13 cellular contexts compared by ENCODE assay signal in the genomic region with DNA sequence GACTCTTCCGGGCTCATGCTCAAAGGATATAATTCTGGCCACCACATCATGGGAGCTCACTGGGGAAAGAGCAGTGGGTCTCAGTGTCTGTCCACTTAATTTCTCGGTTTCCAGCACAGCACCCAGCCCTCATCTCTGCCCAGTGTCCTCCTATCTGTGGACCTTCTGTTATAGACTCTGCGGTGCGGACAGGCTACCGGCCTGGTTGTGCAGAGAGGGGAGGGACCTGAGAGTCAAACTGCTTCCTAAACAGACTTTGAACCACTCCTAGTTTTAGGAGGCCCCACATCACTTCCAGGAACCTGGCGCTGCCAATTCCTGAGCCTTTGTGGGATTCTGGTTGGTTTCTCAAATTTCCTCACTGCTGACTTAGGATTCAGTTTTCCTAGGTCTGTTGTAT. TPM values are rescaled to one million over a fixed set of nuclear protein-coding genes. Genes with fewer than 3 reads are reported as not detected.
DNase-seq lines count a peak whose midpoint lies in the region; ATAC-seq and TF ChIP-seq lines count a peak whose summit lies in the region.
"Had no signal": no experiment of that assay in that cellular context is flagged by ENCODE, and none has a peak within 500 bp of the region (broad histone marks: within the 10 kb centered on the region; RNA-seq: fewer than 3 reads in every experiment).

No MANE protein-coding gene starts in this region.

- H4K91ac ChIP-seq in neuronal stem cell (ENCODE audit: low read depth, low read length, poor library complexity), result no peak overlapping the region

- no peaks in the 10 kb centered on the region for H3K79me1 ChIP-seq in neuronal stem cell (ENCODE audit: low read depth, low read length)

- H3K4me2 ChIP-seq in neuronal stem cell (ENCODE audit: insufficient read depth, low read length, poor library complexity, severe bottlenecking), result no peak overlapping the region

- H3K23ac ChIP-seq in neuronal stem cell (ENCODE audit: low read depth, low read length, poor library complexity), result no peak overlapping the region

- no peaks in the 10 kb centered on the region for H3K27me3 Mint-ChIP-seq in effector memory CD8-positive, alpha-beta T cell
- H3K27me3 Mint-ChIP-seq: activated B cell treated with CpG ODN at 0.5 μM for 24 hours, brain had no signal

- peak overlapping the region in 1 of 2 donors; percentile 73 for H3K4me3 Mint-ChIP-seq in effector memory CD8-positive, alpha-beta T cell
- H3K4me3 Mint-ChIP-seq: activated B cell treated with CpG ODN at 0.5 μM for 24 hours, brain had no signal

- H4K8ac ChIP-seq in neuronal stem cell (ENCODE audit: low read depth, low read length), result no peak overlapping the region

- H3K36me3 Mint-ChIP-seq in effector memory CD8-positive, alpha-beta T cell (ENCODE audit: insufficient read depth), result peaks cover 17% of the 10 kb centered on the region
- H3K36me3 Mint-ChIP-seq: brain had no signal

- H3K9me3 ChIP-seq in HUES48 (ENCODE audit: control insufficient read depth, insufficient read depth, low read length) (no peaks in the 10 kb centered on the region), neuronal stem cell (replicated peaks in 1 of 2; ENCODE audit: control insufficient read depth in 2 of 2, insufficient read depth in 1 of 2, low read depth in 1 of 2, low read length in 2 of 2) (no peaks in the 10 kb centered on the region)

- H2BK120ac ChIP-seq in neuronal stem cell (ENCODE audit: low read depth, low read length), result no peak overlapping the region

- no CpG with 5 or more reads among the region's 6 CpGs for WGBS in neuronal stem cell (ENCODE audit: extremely low coverage in 2 of 2, insufficient read length in 2 of 2, insufficient replicate concordance in 1 of 2), 2 donors

- H3K18ac ChIP-seq in neuronal stem cell (ENCODE audit: low read length), result peak overlapping the region; percentile 42

- H2BK5ac ChIP-seq in neuronal stem cell (ENCODE audit: low read length), result no peak overlapping the region

- no peak overlapping the region for H2AK5ac ChIP-seq in neuronal stem cell (ENCODE audit: low read depth, low read length)

- H3K36me3 ChIP-seq in HUES48 (ENCODE audit: control insufficient read depth, insufficient read depth, low read length), result no peaks in the 10 kb centered on the region
- H3K36me3 ChIP-seq in neuronal stem cell (replicated peaks in 1 of 2; ENCODE audit: control insufficient read depth in 2 of 2, insufficient read depth in 2 of 2, low read length in 2 of 2), result no peaks in the 10 kb centered on the region

- no peak overlapping the region for H2BK12ac ChIP-seq in neuronal stem cell (ENCODE audit: low read length)

- peak overlapping the region; percentile 42 for H2AFZ ChIP-seq in neuronal stem cell (ENCODE audit: low read length)

- no peak overlapping the region for H2BK15ac ChIP-seq in neuronal stem cell (ENCODE audit: low read length)

- H3K4me3 ChIP-seq in HUES48 (ENCODE audit: low read depth, low read length), result no peak overlapping the region
- H3K4me3 ChIP-seq in neuronal stem cell (ENCODE audit: low read length in 2 of 2), result no peak overlapping the region

- H3K27ac ChIP-seq in HUES48 (ENCODE audit: low read depth, low read length), result peak overlapping the region; percentile 68
- no peak overlapping the region for H3K27ac ChIP-seq in neuronal stem cell (replicated peaks; ENCODE audit: low read length)
- H3K27ac ChIP-seq: 22Rv1 had no signal

- H3K4me1 Mint-ChIP-seq in effector memory CD8-positive, alpha-beta T cell (ENCODE audit: low read depth in 2 of 2), result peaks cover 41 to 60% of the 10 kb centered on the region in 2 donors
- H3K4me1 Mint-ChIP-seq: brain had no signal

- peak overlapping the region; percentile 92 to 97 for H3K27ac Mint-ChIP-seq in effector memory CD8-positive, alpha-beta T cell
- H3K27ac Mint-ChIP-seq: activated B cell treated with CpG ODN at 0.5 μM for 24 hours, brain had no signal

- no peak overlapping the region for H3K4ac ChIP-seq in neuronal stem cell (ENCODE audit: low read length)

- no peak for ATAC-seq in effector memory CD8-positive, alpha-beta T cell (replicated peaks)
- no peak for ATAC-seq in HG02973 (IDR thresholded peaks at IDR 0.05; ENCODE audit: unreplicated experiment)
- no peak for ATAC-seq in GM21576 (IDR thresholded peaks at IDR 0.05; ENCODE audit: unreplicated experiment)
- ATAC-seq: activated T-cell treated with anti-CD3 and anti-CD28 coated beads, Interleukin-2, amount 50 U/mL, for 72 hours had no signal

- H3K4me1 ChIP-seq in HUES48 (ENCODE audit: control insufficient read depth, insufficient read depth, low read length) (peaks cover 11% of the 10 kb centered on the region; the same call in 1 of the 2 replicates), neuronal stem cell (ENCODE audit: control insufficient read depth in 2 of 2, insufficient read depth in 1 of 2, low read depth in 1 of 2, low read length in 2 of 2) (peaks cover 3 to 7% of the 10 kb centered on the region in 2 donors)

- H3K27me3 ChIP-seq in HUES48 (ENCODE audit: control insufficient read depth, insufficient read depth, low read length), result no peaks in the 10 kb centered on the region
- H3K27me3 ChIP-seq in neuronal stem cell (ENCODE audit: control insufficient read depth in 3 of 3, insufficient read depth in 3 of 3, low read depth in 1 of 3, low read length in 3 of 3), result peaks cover 0 to 1% (median 0%) of the 10 kb centered on the region in 3 experiments

- H3K9me3 Mint-ChIP-seq in effector memory CD8-positive, alpha-beta T cell, result no peaks in the 10 kb centered on the region
- H3K9me3 Mint-ChIP-seq: activated B cell treated with CpG ODN at 0.5 μM for 24 hours had no signal

- H3K14ac ChIP-seq in neuronal stem cell (ENCODE audit: low read length), result no peak overlapping the region

- DNase-seq in DMS 273 (lab: John Stamatoyannopoulos, UW; ENCODE audit: unreplicated experiment) (peak; percentile 73), DMS 273 treated with DMSO at 0.1 percent for 48 hours (lab: John Stamatoyannopoulos, UW) (no peak), neuronal stem cell (ENCODE audit: low spot score) (no peak), GM20000 (ENCODE audit: low spot score) (no peak)
- DNase-seq in effector memory CD8-positive, alpha-beta T cell, result no peak
- DNase-seq: activated B cell treated with CpG ODN at 0.5 μM for 24 hours; activated T-cell treated with anti-CD3 and anti-CD28 coated beads, Interleukin-2, amount 50 U/mL, for 72 hours; effector CD4-positive, alpha-beta T cell had no signal

- no peak for TF ChIP-seq CTCF in GM20000 (IDR thresholded peaks at IDR 0.05; ENCODE audit: extremely low read depth, missing control alignments)

- H3K9ac ChIP-seq in HUES48 (ENCODE audit: low read depth, low read length) (no peak overlapping the region), neuronal stem cell (ENCODE audit: low read depth, low read length, poor library complexity) (no peak overlapping the region)

RNA-seq across cellular contexts. Expression of a gene that starts 59.8 kb away (rescaled TPM):
- 62.6 TPM for polyA plus RNA-seq in neuronal stem cell (2013, experiment 1 of 2)
- polyA plus RNA-seq in neuronal stem cell (2013, experiment 2 of 2), result 60.4 TPM
